ENCODE assay signal across 6 cellular contexts in genomic region chr7:149992366-149992765, GRCh38.
DNase-seq lines count a peak whose midpoint lies in the region; ATAC-seq and TF ChIP-seq lines count a peak whose summit lies in the region.
"Not testable (repeated sequence)": the region's sequence is repeated elsewhere in the genome, so short reads cannot be mapped to it uniquely, and the experiment has no call there.

No MANE protein-coding gene starts in this region.

- H3K27me3 ChIP-seq in body of pancreas; osteoblast (ENCODE audit: insufficient read depth, low read length): not testable (repeated sequence)

- TF ChIP-seq POLR2A in body of pancreas (IDR thresholded peaks at IDR 0.05), result not testable (repeated sequence)

- peaks cover 18% of the 10 kb centered on the region for H3K4me1 ChIP-seq in body of pancreas
- not testable (repeated sequence) for H3K4me1 ChIP-seq in osteoblast (ENCODE audit: insufficient read depth, low read length)

- peak; percentile 65 for ATAC-seq in body of pancreas
- peak; percentile 6 for ATAC-seq in left colon

- not testable (repeated sequence) for H3K79me2 ChIP-seq in osteoblast (ENCODE audit: insufficient read depth, low read length)

- intact Hi-C loops in body of pancreas (cut with DNase I); left colon (cut with DNase I, micrococcal nuclease): not testable (repeated sequence)

- DNase-seq in Daoy (ENCODE audit: low read depth) (peak; percentile 58), NCI-H226 (peak; percentile 21), body of pancreas (peak; percentile 21 to 56 (median 22)), dermis blood vessel endothelial cell (peak; percentile 41), osteoblast (ENCODE audit: insufficient read length, low spot score, missing footprints) (peak; percentile 11)
- not testable (repeated sequence) for DNase-seq in left colon

- TF ChIP-seq CTCF in body of pancreas (IDR thresholded peaks at IDR 0.05); osteoblast (IDR thresholded peaks at IDR 0.05; ENCODE audit: extremely low read depth, low read depth, low read length): not testable (repeated sequence)

- H3K4me3 ChIP-seq in body of pancreas; osteoblast (ENCODE audit: insufficient read depth, low read length): not testable (repeated sequence)

- not testable (repeated sequence) for H4K20me1 ChIP-seq in osteoblast (ENCODE audit: insufficient read depth, low read length)

- not testable (repeated sequence) for H2AFZ ChIP-seq in osteoblast (ENCODE audit: low read length)

- not testable (repeated sequence) for H3K4me2 ChIP-seq in osteoblast (ENCODE audit: insufficient read depth, low read length)

- not testable (repeated sequence) for H3K9me3 ChIP-seq in body of pancreas; osteoblast (ENCODE audit: low read depth, low read length)

- not testable (repeated sequence) for H3K36me3 ChIP-seq in body of pancreas (replicated peaks in 1 of 2; ENCODE audit: insufficient read depth in 1 of 2, low read depth in 2 of 2); osteoblast (ENCODE audit: insufficient read depth, low read length)

- WGBS in body of pancreas, 2 donors, result 32 to 44% methylated on average over 10 to 11 of the region's 11 CpGs

- H3K27ac ChIP-seq in body of pancreas, result peak overlapping the region in 2 of 4 donors; percentile 54 to 62
- H3K27ac ChIP-seq in osteoblast (ENCODE audit: low read depth, low read length), result not testable (repeated sequence)
